Comparison of ENCODE assay signal across 7 cellular contexts in genomic region chr2:152061383-152061782, GRCh38.
"Had no signal": no experiment of that assay in that cellular context is flagged by ENCODE, and none has a peak within 500 bp of the region (broad histone marks: within the 10 kb centered on the region; RNA-seq: fewer than 3 reads in every experiment).

No MANE protein-coding gene starts in this region.

- FAIRE-seq: HepG2, HTR-8/SVneo, K562 had no signal

- H3K4me3 ChIP-seq: K562 had no signal

- H3K27ac ChIP-seq: HL-60, KMS-11 had no signal

- ATAC-seq: HepG2, K562 had no signal

- DNase-seq: KBM-7, KG1 had no signal

- H3K9ac ChIP-seq: KMS-11 had no signal

- H3K4me2 ChIP-seq: KMS-11 had no signal
